ENCODE assay signal across 27 cellular contexts in genomic region chr12:78028426-78028825, GRCh38.
"Had no signal": no experiment of that assay in that cellular context is flagged by ENCODE, and none has a peak within 500 bp of the region (broad histone marks: within the 10 kb centered on the region; RNA-seq: fewer than 3 reads in every experiment).

No MANE protein-coding gene starts in this region.

- H3K4me3 ChIP-seq: breast epithelium, PC-9 had no signal

- FAIRE-seq: TTC549 had no signal

- H3K36me3 ChIP-seq: breast epithelium had no signal

- H3K9me3 ChIP-seq: breast epithelium had no signal

- H3K4me1 ChIP-seq: breast epithelium had no signal

- H2AFZ ChIP-seq: PC-9 had no signal

- H3K4me2 ChIP-seq: KMS-11, PC-9 had no signal

- ATAC-seq: activated naive CD8-positive, alpha-beta T cell treated with anti-CD3 and anti-CD28 coated beads, Interleukin-2, amount 50 U/mL, for 24 hours had no signal

- H3K27me3 ChIP-seq: breast epithelium had no signal

- H3K27ac ChIP-seq: breast epithelium, KMS-11, PC-9 had no signal

- DNase-seq: activated CD4-positive, alpha-beta T cell treated with anti-CD3 and anti-CD28 coated beads, Interleukin-2, amount 10 ng/mL, durations not matched to agents 24 days and 14 days; activated CD4-positive, alpha-beta T cell treated with anti-CD3 and anti-CD28 coated beads, Interleukin-2, amount 50 U/mL, for 48 hours; activated CD8-positive, alpha-beta memory T cell treated with anti-CD3 and anti-CD28 coated beads, Interleukin-2, amount 50 U/mL, for 4 hours; activated effector memory CD4-positive, alpha-beta T cell treated with Interleukin-2 at 50 U/mL for 16 hours; activated naive CD4-positive, alpha-beta T cell treated with anti-CD3 and anti-CD28 coated beads, Interleukin-2, amount 10 ng/mL, durations not matched to agents 7 days and 5 days; activated naive CD8-positive, alpha-beta T cell treated with anti-CD3 and anti-CD28 coated beads, Interleukin-2, amount 50 U/mL, for 24 hours; activated T-cell treated with anti-CD3 and anti-CD28 coated beads for 4 hours; activated T-cell treated with anti-CD3 and anti-CD28 coated beads, Interleukin-2, amount 50 U/mL, for 48 hours; amniotic stem cell; aorta; NCI-H1092 treated with DMSO at 0.1 percent for 48 hours; NCI-H1417; NCI-H146; NCI-H187; NCI-H2029 treated with DMSO at 0.1 percent for 48 hours; NCI-H2107; NCI-H2171; NCI-H510A; NCI-H526; NCI-H748 treated with DMSO at 0.1 percent for 48 hours; NK-92 treated with Interleukin-12 subunit alpha and Interleukin-12 subunit beta, amount 100 ng/mL, for 24 hours; PC-9; Right ventricle myocardium superior; T1000 had no signal
